Comparison of ENCODE assay signal across 8 cellular contexts in genomic region chr5:10880934-10881333, GRCh38.
"Had no signal": no experiment of that assay in that cellular context is flagged by ENCODE, and none has a peak within 500 bp of the region (broad histone marks: within the 10 kb centered on the region; RNA-seq: fewer than 3 reads in every experiment).

No MANE protein-coding gene starts in this region.

- H3K4me3 ChIP-seq: GM23248, HAP-1 had no signal

- H3K9ac ChIP-seq: GM23248 had no signal

- ATAC-seq: HCT116 had no signal

- H3K9me3 ChIP-seq: HAP-1 had no signal

- DNase-seq: GM23248, H7, HFFc6, Kasumi-1, KG1 had no signal

- H3K36me3 ChIP-seq: HAP-1 had no signal

- H2AFZ ChIP-seq: GM23248 had no signal

- H3K4me1 ChIP-seq: HAP-1 had no signal

- FAIRE-seq: HTR-8/SVneo had no signal

- H3K27ac ChIP-seq: GM23248 had no signal
